8 cellular contexts compared by ENCODE assay signal in genomic region chr15:41492597-41493204, GRCh38. TPM values are rescaled to one million over a fixed set of nuclear protein-coding genes. Genes with fewer than 3 reads are reported as not detected.
A peak's percentile ranks its signal among the peaks of the same experiment; 100 is the strongest.
DNase-seq lines count a peak whose midpoint lies in the region; ATAC-seq and TF ChIP-seq lines count a peak whose summit lies in the region.

No MANE protein-coding gene starts in this region.

- ATAC-seq in GM21723 (IDR thresholded peaks at IDR 0.05; ENCODE audit: unreplicated experiment), result no peak

- H3K27me3 ChIP-seq in spleen (replicated peaks in 1 of 7), result peaks cover 0 to 80% (median 50%) of the 10 kb centered on the region in 7 donors

- H3K9ac ChIP-seq in SK-N-MC (ENCODE audit: insufficient read length), result peak overlapping the region; percentile 77

- intact Hi-C loops in spleen (cut with DNase I; ENCODE audit: low total_unique reads), result no loop called here

- DNase-seq in NCI-H1105 treated with DMSO at 0.1 percent for 48 hours (lab: John Stamatoyannopoulos, UW), result peak; percentile 36
- no peak for DNase-seq in NCI-H1105 (lab: John Stamatoyannopoulos, UW)
- no peak for DNase-seq in SK-N-MC (ENCODE audit: low read depth, low spot score)
- peak; percentile 27 for DNase-seq in fibroblast of villous mesenchyme (ENCODE audit: low read depth)
- DNase-seq in spleen, result no peak
- DNase-seq in retina, result no peak
- no peak for DNase-seq in NCI-H446 treated with DMSO at 0.1 percent for 48 hours (lab: John Stamatoyannopoulos, UW)

- no peak for TF ChIP-seq CTCF in fibroblast of villous mesenchyme (IDR thresholded peaks at IDR 0.05; ENCODE audit: insufficient read depth, low read depth, low read length)
- no peak for TF ChIP-seq CTCF in spleen (IDR thresholded peaks at IDR 0.05 in 8 of 11, conservative IDR thresholded peaks at IDR 0.05 in 3 of 11)

- H3K4me3 ChIP-seq in SK-N-MC (peak overlapping the region; percentile 88), fibroblast of villous mesenchyme (ENCODE audit: low read depth, low read length) (peak overlapping the region; percentile 60), spleen (peak overlapping the region; percentile 50 to 83 (median 72))

- H3K4me1 ChIP-seq in spleen, result peaks cover 30 to 45% (median 36%) of the 10 kb centered on the region in 6 donors

- H3K27ac ChIP-seq in SK-N-MC, result no peak overlapping the region
- peak overlapping the region in 5 of 8 donors; percentile 53 to 70 (median 64) for H3K27ac ChIP-seq in spleen

- H3K9me3 ChIP-seq in SK-N-MC (ENCODE audit: low read depth, low read length) (no peaks in the 10 kb centered on the region), spleen (no peaks in the 10 kb centered on the region)

- 5 to 11% (median 9%) methylated on average over 15 of the region's 15 CpGs for WGBS in spleen, 5 donors

- TF ChIP-seq POLR2A in spleen (IDR thresholded peaks at IDR 0.05), result no peak

- H3K36me3 ChIP-seq in SK-N-MC (ENCODE audit: insufficient read depth, low read length), result no peaks in the 10 kb centered on the region
- H3K36me3 ChIP-seq in spleen, result no peaks in the 10 kb centered on the region

RNA-seq across cellular contexts. Expression of gene ITPKA, which starts 1.0 kb away (rescaled TPM):
- total RNA-seq in fibroblast of villous mesenchyme (0.86 and 1.6 TPM in 2 replicates), spleen (under 1 TPM in 3 of 7 donors, not detected in 4; 0.17 to 0.51 (median 0.37) TPM)
- polyA plus RNA-seq in spleen, result under 1 TPM; 0.09 to 0.19 (median 0.18) TPM

RNA-seq across cellular contexts. Expression of gene LTK, which starts 20.9 kb away (rescaled TPM):
- 0.86 and 1.6 TPM in 2 replicates for total RNA-seq in fibroblast of villous mesenchyme
- total RNA-seq in spleen, result 1 to 10 TPM; 2.0 to 7.0 (median 4.5) TPM
- polyA plus RNA-seq in spleen, result 1 to 10 TPM in 2 of 3 donors, under 1 TPM in 1; 0.93 to 5.3 (median 4.5) TPM

RNA-seq across cellular contexts. Expression of gene RPAP1, which starts 51.4 kb away (rescaled TPM):
- 14.8 and 26.8 TPM in 2 replicates for total RNA-seq in fibroblast of villous mesenchyme
- 10 to 100 TPM; 15.8 to 35.9 (median 27.7) TPM for total RNA-seq in spleen
- 10 to 100 TPM in 2 of 3 donors, 1 to 10 TPM in 1; 7.9 to 11.8 (median 10.2) TPM for polyA plus RNA-seq in spleen

Comparison
In these comparisons a context has a peak if more than half of its experiments do, and no peak if none do; other contexts are left out.
1. DNase-seq: peak in NCI-H1105 treated with DMSO at 0.1 percent for 48 hours (single experiment) and fibroblast of villous mesenchyme (single experiment); none in NCI-H1105 (single experiment), SK-N-MC (single experiment), spleen (single experiment), retina (single experiment) and NCI-H446 treated with DMSO at 0.1 percent for 48 hours (single experiment).
2. Peak in every context shown above with its lines, with median percentiles within 50 percentile points of each other: H3K4me3 ChIP-seq.